ENCODE assay signal across 10 cellular contexts in the genomic region with DNA sequence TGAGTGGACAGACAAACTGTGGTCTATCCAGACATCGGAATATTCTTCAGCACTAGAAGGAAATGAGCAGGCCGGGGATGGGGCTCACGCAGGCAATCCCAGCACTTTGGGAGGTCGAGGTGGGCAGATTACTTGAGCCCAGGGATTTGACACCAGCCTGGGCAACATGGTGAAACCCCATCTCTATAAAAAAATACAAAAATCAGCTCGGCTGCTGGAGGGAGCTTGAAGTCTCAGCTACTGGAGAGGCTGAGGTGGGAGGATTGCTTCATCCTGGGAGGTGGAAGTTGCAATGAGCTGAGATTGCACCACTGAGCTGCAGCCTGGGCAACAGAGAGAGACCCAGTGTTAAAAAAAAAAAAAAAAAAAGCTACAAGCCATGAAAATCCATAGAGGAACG. TPM values are rescaled to one million over a fixed set of nuclear protein-coding genes. Genes with fewer than 3 reads are reported as not detected.
DNase-seq lines count a peak whose midpoint lies in the region; ATAC-seq and TF ChIP-seq lines count a peak whose summit lies in the region.
"Had no signal": no experiment of that assay in that cellular context is flagged by ENCODE, and none has a peak within 500 bp of the region (broad histone marks: within the 10 kb centered on the region; RNA-seq: fewer than 3 reads in every experiment).

No MANE protein-coding gene starts in this region.

- H4K8ac ChIP-seq in mesenchymal stem cell (ENCODE audit: low read length): peak overlapping the region; percentile 75

- H3K4me3 Mint-ChIP-seq in central memory CD8-positive, alpha-beta T cell: peak overlapping the region; percentile 64

- ATAC-seq in central memory CD8-positive, alpha-beta T cell (replicated peaks; ENCODE audit: extremely low read depth, poor library complexity, severe bottlenecking): no peak
- no peak for ATAC-seq in GM21786 (IDR thresholded peaks at IDR 0.05; ENCODE audit: unreplicated experiment)
- ATAC-seq in HG03045 (IDR thresholded peaks at IDR 0.05; ENCODE audit: unreplicated experiment): no peak
- ATAC-seq in HG03342 (IDR thresholded peaks at IDR 0.05; ENCODE audit: unreplicated experiment): no peak

- H3K27me3 ChIP-seq in BJ (ENCODE audit: control insufficient read depth, insufficient read depth, low read length) (0 out of 2 replicates have a peak, but pooled peaks cover 1% of the 10 kb centered on the region), mesenchymal stem cell (ENCODE audit: control insufficient read depth in 1 of 2, insufficient read depth in 1 of 2, low read length in 2 of 2) (no peaks in the 10 kb centered on the region)

- H3K27ac Mint-ChIP-seq in central memory CD8-positive, alpha-beta T cell (ENCODE audit: low read depth): peak overlapping the region; percentile 69

- H3K4me1 ChIP-seq in mesenchymal stem cell (ENCODE audit: control insufficient read depth, insufficient read depth, low read depth, low read length): peaks cover 30% of the 10 kb centered on the region
- H3K4me1 ChIP-seq: parathyroid adenoma had no signal

- peaks cover 1% of the 10 kb centered on the region for H3K36me3 Mint-ChIP-seq in central memory CD8-positive, alpha-beta T cell (ENCODE audit: insufficient read depth)

- peak overlapping the region; percentile 84 for H4K91ac ChIP-seq in mesenchymal stem cell (ENCODE audit: low read length)

- peak overlapping the region; percentile 73 to 85 for H3K18ac ChIP-seq in mesenchymal stem cell (ENCODE audit: low read depth in 1 of 2, low read length in 2 of 2)

- peak overlapping the region; percentile 59 to 96 for H2BK12ac ChIP-seq in mesenchymal stem cell (ENCODE audit: low read length in 2 of 2)

- H3K36me3 ChIP-seq in BJ (ENCODE audit: control insufficient read depth, insufficient read depth, low read length) (no peaks in the 10 kb centered on the region), mesenchymal stem cell (ENCODE audit: control insufficient read depth in 1 of 2, insufficient read depth in 2 of 2, low read depth in 1 of 2, low read length in 2 of 2) (no peaks in the 10 kb centered on the region)

- no peaks in the 10 kb centered on the region for H3K9me3 ChIP-seq in mesenchymal stem cell (ENCODE audit: control insufficient read depth, low read length)

- TF ChIP-seq CTCF in BJ (IDR thresholded peaks at IDR 0.05; ENCODE audit: insufficient read depth, low read depth, low read length): no peak

- no peaks in the 10 kb centered on the region for H3K9me3 Mint-ChIP-seq in central memory CD8-positive, alpha-beta T cell
- H3K9me3 Mint-ChIP-seq: activated T-cell treated with anti-CD3 and anti-CD28 coated beads, Interleukin-2, amount 50 U/mL, for 24 hours had no signal

- H3K4me1 Mint-ChIP-seq in central memory CD8-positive, alpha-beta T cell: peaks cover 24% of the 10 kb centered on the region

- H2BK5ac ChIP-seq in mesenchymal stem cell (ENCODE audit: low read depth, low read length, poor library complexity, severe bottlenecking): no peak overlapping the region

- CTCF ChIA-PET in BJ (lab: Yijun Ruan, JAX): interaction anchor here (0.8 to 2.6 kb wide), 2 partner anchors 13 to 78 kb away, joined by 3 to 10 read pairs; no protein-coding TSS in a partner anchor

- H2BK15ac ChIP-seq in mesenchymal stem cell (ENCODE audit: low read depth, poor library complexity, severe bottlenecking): no peak overlapping the region

- no peak overlapping the region for H2AFZ ChIP-seq in mesenchymal stem cell (ENCODE audit: low read depth, low read length)
- H2AFZ ChIP-seq: parathyroid adenoma had no signal

- peak overlapping the region; percentile 88 for H2BK120ac ChIP-seq in mesenchymal stem cell (ENCODE audit: low read depth, low read length)

- POLR2A ChIA-PET in BJ (lab: Charles Lee): interaction anchor here (0.6 to 0.7 kb wide), 2 partner anchors 8 to 955 kb away, joined by 11 to 16 read pairs; a partner anchor contains a TSS

- H3K4me2 ChIP-seq in mesenchymal stem cell (ENCODE audit: low read length, poor library complexity, severe bottlenecking): no peak overlapping the region

- 76% methylated on average over 3 of the region's 6 CpGs for WGBS in mesenchymal stem cell

- H3K23ac ChIP-seq in mesenchymal stem cell (ENCODE audit: low read length in 2 of 2): no peak overlapping the region

- H3K4me3 ChIP-seq in BJ (ENCODE audit: low read depth, low read length) (no peak overlapping the region), mesenchymal stem cell (ENCODE audit: insufficient read depth in 1 of 2, low read depth in 1 of 2, low read length in 2 of 2) (peak overlapping the region in 1 of 2 experiments; percentile 12)

- no peaks in the 10 kb centered on the region for H3K79me1 ChIP-seq in mesenchymal stem cell (replicated peaks; ENCODE audit: low read length, poor library complexity, severe bottlenecking)

- peak overlapping the region; percentile 70 for H3K9ac ChIP-seq in mesenchymal stem cell (ENCODE audit: low read length)
- H3K9ac ChIP-seq: parathyroid adenoma had no signal

- no peaks in the 10 kb centered on the region for H3K27me3 Mint-ChIP-seq in central memory CD8-positive, alpha-beta T cell
- H3K27me3 Mint-ChIP-seq: activated T-cell treated with anti-CD3 and anti-CD28 coated beads, Interleukin-2, amount 50 U/mL, for 24 hours had no signal

- peak overlapping the region in 1 of 2 experiments; percentile 78 for H3K4ac ChIP-seq in mesenchymal stem cell (ENCODE audit: low read depth in 1 of 2, low read length in 2 of 2)

- H3K27ac ChIP-seq in mesenchymal stem cell (ENCODE audit: low read length, poor library complexity, severe bottlenecking): peak overlapping the region; percentile 92
- H3K27ac ChIP-seq: parathyroid adenoma had no signal

- peak; percentile 11 for DNase-seq in BJ (ENCODE audit: low read depth)
- peak; percentile 68 for DNase-seq in MV-4-11 (lab: John Stamatoyannopoulos, UW)
- DNase-seq in central memory CD8-positive, alpha-beta T cell (ENCODE audit: low spot score in 2 of 2): no peak
- peak; percentile 89 for DNase-seq in mesenchymal stem cell
- no peak for DNase-seq in NCI-H1417 treated with DMSO at 0.1 percent for 48 hours (lab: John Stamatoyannopoulos, UW)

- no peak overlapping the region for H3K14ac ChIP-seq in mesenchymal stem cell (ENCODE audit: low read length in 2 of 2)

- peak overlapping the region; percentile 14 for H2AK5ac ChIP-seq in mesenchymal stem cell (ENCODE audit: low read length, severe bottlenecking)

RNA-seq across cellular contexts. Expression of a gene that starts 8.0 kb away (rescaled TPM):
- polyA plus RNA-seq in BJ (2011; rRNA removed): 89.9 and 206 TPM in 2 replicates
- polyA minus RNA-seq in BJ (2011; rRNA and poly(A)+ RNA removed): 130 and 157 TPM in 2 replicates
- 431 TPM for polyA plus RNA-seq in mesenchymal stem cell (2013, experiment 1 of 2)
- polyA plus RNA-seq in mesenchymal stem cell (2013, experiment 2 of 2): 422 TPM

RNA-seq across cellular contexts. Expression of a gene that starts 21.3 kb away (rescaled TPM):
- polyA plus RNA-seq in BJ (2011; rRNA removed): 0.06 and 0.22 TPM in 2 replicates
- polyA minus RNA-seq in BJ (2011; rRNA and poly(A)+ RNA removed): 0.21 TPM in 1 of 2 replicates, not detected in the other
- polyA plus RNA-seq in mesenchymal stem cell (2013, experiment 1 of 2): 0.61 TPM
- polyA plus RNA-seq in mesenchymal stem cell (2013, experiment 2 of 2): 0.53 TPM

Comparison
In these comparisons a context has a peak if more than half of its experiments do, and no peak if none do; other contexts are left out.
1. DNase-seq: peak in BJ (single experiment), MV-4-11 (single experiment) and mesenchymal stem cell (single experiment); none in central memory CD8-positive, alpha-beta T cell (0 of 2) and NCI-H1417 treated with DMSO at 0.1 percent for 48 hours (single experiment).